ENCODE assay signal across 1 cellular context in the genomic region with DNA sequence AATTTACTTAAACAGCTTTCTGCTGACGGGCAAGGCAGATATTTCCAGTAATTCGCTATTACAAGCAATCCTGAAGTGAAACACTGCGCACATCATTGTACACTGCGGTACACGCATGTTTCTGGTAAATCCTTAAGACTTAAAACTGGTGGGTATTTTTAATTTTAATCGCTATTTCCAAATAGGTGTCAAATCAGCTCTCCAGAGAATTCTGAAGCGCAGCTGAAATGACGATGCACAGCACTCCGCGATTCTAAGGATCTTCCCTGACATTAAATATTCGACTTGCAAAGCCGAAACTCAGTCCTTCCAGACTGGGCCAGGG.
TF ChIP-seq lines count a peak whose summit lies in the region.

No MANE protein-coding gene starts in this region.

TF ChIP-seq in GM12878, 131 proteins besides CTCF, POLR2A, EP300 and RAD21:
- no peak for TF ChIP-seq TARDBP (IDR thresholded peaks at IDR 0.05; ENCODE audit: borderline replicate concordance)
- no peak for TF ChIP-seq ATF7 (IDR thresholded peaks at IDR 0.05; ENCODE audit: low read depth)
- TF ChIP-seq ETV6 (conservative IDR thresholded peaks at IDR 0.05 in 1 of 2, IDR thresholded peaks at IDR 0.05 in 1 of 2; ENCODE audit: borderline replicate concordance in 1 of 2, low read depth in 1 of 2) = no peak
- no peak for TF ChIP-seq RELA (IDR thresholded peaks at IDR 0.05; ENCODE audit: borderline replicate concordance, partially characterized antibody)
- no peak for TF ChIP-seq NFIC (IDR thresholded peaks at IDR 0.05; ENCODE audit: low read depth, low read length)
- TF ChIP-seq, protein P1, sequence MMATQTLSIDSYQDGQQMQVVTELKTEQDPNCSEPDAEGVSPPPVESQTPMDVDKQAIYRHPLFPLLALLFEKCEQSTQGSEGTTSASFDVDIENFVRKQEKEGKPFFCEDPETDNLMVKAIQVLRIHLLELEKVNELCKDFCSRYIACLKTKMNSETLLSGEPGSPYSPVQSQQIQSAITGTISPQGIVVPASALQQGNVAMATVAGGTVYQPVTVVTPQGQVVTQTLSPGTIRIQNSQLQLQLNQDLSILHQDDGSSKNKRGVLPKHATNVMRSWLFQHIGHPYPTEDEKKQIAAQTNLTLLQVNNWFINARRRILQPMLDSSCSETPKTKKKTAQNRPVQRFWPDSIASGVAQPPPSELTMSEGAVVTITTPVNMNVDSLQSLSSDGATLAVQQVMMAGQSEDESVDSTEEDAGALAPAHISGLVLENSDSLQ (IDR thresholded peaks at IDR 0.05) = no peak
- TF ChIP-seq EZH2 (IDR thresholded peaks at IDR 0.05; ENCODE audit: borderline replicate concordance, control insufficient read depth, low read depth, low read length) = no peak
- TF ChIP-seq CREM (IDR thresholded peaks at IDR 0.05; ENCODE audit: low read depth) = no peak
